2 cellular contexts compared by ENCODE assay signal in the genomic region with DNA sequence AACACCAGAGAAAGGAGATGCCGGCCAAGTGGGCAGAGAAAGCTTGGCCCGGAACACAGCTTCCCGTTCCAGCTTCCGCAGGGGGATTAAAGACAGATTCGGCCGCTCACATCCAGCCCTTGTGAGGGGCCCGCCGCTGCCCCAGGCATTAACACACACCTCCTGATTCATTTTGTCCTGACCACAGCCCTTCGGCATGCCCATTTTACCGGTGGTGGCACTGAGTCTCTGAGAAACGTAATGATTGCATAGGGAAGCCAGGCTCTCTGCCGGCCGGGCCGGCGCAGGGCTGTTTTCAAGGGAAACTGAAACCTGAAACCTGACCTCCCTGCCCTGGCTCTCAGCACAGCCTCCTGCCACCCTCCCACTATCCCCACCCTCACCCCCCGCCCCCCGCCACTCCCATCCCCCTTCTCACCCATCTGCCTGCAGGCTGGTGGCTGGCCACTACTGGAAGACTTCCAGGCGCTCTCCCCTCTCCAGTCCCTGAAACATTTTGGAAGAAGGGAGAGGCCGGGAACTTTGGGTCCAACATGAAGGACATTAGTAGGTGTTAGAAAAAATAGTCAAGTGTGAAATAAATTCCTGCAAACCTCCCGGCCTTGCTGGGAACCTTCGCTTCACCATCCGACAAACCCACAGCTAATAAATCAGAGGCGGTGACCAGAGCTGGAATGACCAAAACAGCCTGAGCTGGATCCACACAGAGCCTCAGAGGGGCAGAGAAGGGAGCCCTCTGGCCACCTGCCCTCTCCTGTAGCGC.
TF ChIP-seq lines count a peak whose summit lies in the region.

No MANE protein-coding gene starts in this region.

TF ChIP-seq in GM12878, 131 proteins besides CTCF, POLR2A, EP300 and RAD21 (continued from another document and continues in another):
- TF ChIP-seq, protein P1, sequence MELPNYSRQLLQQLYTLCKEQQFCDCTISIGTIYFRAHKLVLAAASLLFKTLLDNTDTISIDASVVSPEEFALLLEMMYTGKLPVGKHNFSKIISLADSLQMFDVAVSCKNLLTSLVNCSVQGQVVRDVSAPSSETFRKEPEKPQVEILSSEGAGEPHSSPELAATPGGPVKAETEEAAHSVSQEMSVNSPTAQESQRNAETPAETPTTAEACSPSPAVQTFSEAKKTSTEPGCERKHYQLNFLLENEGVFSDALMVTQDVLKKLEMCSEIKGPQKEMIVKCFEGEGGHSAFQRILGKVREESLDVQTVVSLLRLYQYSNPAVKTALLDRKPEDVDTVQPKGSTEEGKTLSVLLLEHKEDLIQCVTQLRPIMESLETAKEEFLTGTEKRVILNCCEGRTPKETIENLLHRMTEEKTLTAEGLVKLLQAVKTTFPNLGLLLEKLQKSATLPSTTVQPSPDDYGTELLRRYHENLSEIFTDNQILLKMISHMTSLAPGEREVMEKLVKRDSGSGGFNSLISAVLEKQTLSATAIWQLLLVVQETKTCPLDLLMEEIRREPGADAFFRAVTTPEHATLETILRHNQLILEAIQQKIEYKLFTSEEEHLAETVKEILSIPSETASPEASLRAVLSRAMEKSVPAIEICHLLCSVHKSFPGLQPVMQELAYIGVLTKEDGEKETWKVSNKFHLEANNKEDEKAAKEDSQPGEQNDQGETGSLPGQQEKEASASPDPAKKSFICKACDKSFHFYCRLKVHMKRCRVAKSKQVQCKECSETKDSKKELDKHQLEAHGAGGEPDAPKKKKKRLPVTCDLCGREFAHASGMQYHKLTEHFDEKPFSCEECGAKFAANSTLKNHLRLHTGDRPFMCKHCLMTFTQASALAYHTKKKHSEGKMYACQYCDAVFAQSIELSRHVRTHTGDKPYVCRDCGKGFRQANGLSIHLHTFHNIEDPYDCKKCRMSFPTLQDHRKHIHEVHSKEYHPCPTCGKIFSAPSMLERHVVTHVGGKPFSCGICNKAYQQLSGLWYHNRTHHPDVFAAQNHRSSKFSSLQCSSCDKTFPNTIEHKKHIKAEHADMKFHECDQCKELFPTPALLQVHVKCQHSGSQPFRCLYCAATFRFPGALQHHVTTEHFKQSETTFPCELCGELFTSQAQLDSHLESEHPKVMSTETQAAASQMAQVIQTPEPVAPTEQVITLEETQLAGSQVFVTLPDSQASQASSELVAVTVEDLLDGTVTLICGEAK (IDR thresholded peaks at IDR 0.05; ENCODE audit: borderline replicate concordance) = no peak
- no peak for TF ChIP-seq FOS (IDR thresholded peaks at IDR 0.05; ENCODE audit: borderline replicate concordance, extremely low read depth, insufficient read length)
- no peak for TF ChIP-seq FOXK2 (IDR thresholded peaks at IDR 0.05)
- 0 out of 2 replicates have a peak, but pooled peaks have one; percentile 12 for TF ChIP-seq IRF4 (IDR thresholded peaks at IDR 0.05; ENCODE audit: low read depth, low read length)
- TF ChIP-seq SRF (IDR thresholded peaks at IDR 0.05; ENCODE audit: low read depth in 2 of 2, low read length in 2 of 2) = no peak
- TF ChIP-seq ZZZ3 (IDR thresholded peaks at IDR 0.05; ENCODE audit: control insufficient read depth, insufficient read length, low read depth) = no peak
- TF ChIP-seq SMC3 (IDR thresholded peaks at IDR 0.05; ENCODE audit: borderline replicate concordance, low read length) = no peak
- 0 out of 2 replicates have a peak, but pooled peaks have one; percentile 28 for TF ChIP-seq GATAD2B (conservative IDR thresholded peaks at IDR 0.05; ENCODE audit: low read depth)
- no peak for TF ChIP-seq SREBF1 (IDR thresholded peaks at IDR 0.05; ENCODE audit: low read length)
- TF ChIP-seq DPF2 (IDR thresholded peaks at IDR 0.05) = peak; percentile 37; the same call in 1 of the 2 replicates
- no peak for TF ChIP-seq ZNF207 (IDR thresholded peaks at IDR 0.05; ENCODE audit: borderline replicate concordance)
- TF ChIP-seq SMARCA5 (IDR thresholded peaks at IDR 0.05) = 0 out of 2 replicates have a peak, but pooled peaks have one; percentile 68
- TF ChIP-seq EZH2 (IDR thresholded peaks at IDR 0.05; ENCODE audit: borderline replicate concordance, control insufficient read depth, low read depth, low read length) = no peak
- TF ChIP-seq, protein P2, sequence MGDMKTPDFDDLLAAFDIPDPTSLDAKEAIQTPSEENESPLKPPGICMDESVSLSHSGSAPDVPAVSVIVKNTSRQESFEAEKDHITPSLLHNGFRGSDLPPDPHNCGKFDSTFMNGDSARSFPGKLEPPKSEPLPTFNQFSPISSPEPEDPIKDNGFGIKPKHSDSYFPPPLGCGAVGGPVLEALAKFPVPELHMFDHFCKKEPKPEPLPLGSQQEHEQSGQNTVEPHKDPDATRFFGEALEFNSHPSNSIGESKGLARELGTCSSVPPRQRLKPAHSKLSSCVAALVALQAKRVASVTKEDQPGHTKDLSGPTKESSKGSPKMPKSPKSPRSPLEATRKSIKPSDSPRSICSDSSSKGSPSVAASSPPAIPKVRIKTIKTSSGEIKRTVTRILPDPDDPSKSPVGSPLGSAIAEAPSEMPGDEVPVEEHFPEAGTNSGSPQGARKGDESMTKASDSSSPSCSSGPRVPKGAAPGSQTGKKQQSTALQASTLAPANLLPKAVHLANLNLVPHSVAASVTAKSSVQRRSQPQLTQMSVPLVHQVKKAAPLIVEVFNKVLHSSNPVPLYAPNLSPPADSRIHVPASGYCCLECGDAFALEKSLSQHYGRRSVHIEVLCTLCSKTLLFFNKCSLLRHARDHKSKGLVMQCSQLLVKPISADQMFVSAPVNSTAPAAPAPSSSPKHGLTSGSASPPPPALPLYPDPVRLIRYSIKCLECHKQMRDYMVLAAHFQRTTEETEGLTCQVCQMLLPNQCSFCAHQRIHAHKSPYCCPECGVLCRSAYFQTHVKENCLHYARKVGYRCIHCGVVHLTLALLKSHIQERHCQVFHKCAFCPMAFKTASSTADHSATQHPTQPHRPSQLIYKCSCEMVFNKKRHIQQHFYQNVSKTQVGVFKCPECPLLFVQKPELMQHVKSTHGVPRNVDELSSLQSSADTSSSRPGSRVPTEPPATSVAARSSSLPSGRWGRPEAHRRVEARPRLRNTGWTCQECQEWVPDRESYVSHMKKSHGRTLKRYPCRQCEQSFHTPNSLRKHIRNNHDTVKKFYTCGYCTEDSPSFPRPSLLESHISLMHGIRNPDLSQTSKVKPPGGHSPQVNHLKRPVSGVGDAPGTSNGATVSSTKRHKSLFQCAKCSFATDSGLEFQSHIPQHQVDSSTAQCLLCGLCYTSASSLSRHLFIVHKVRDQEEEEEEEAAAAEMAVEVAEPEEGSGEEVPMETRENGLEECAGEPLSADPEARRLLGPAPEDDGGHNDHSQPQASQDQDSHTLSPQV (IDR thresholded peaks at IDR 0.05) = no peak
- no peak for TF ChIP-seq KLF5 (IDR thresholded peaks at IDR 0.05; ENCODE audit: partially characterized antibody)

TF ChIP-seq in HepG2, 621 proteins besides CTCF, POLR2A, EP300 and RAD21 (continued from another document):
- peak; percentile 32; the same call in 1 of the 2 replicates for TF ChIP-seq ZNF121 (CRISPR knock-in tag; IDR thresholded peaks at IDR 0.05)
- peak; percentile 26 for TF ChIP-seq TEAD3 (CRISPR knock-in tag; optimal IDR thresholded peaks at IDR 0.05; ENCODE audit: borderline replicate concordance)
- TF ChIP-seq KAT8 (CRISPR knock-in tag; IDR thresholded peaks at IDR 0.05) = no peak
- peak; percentile 84; the same call in 1 of the 2 replicates for TF ChIP-seq SIX1 (CRISPR knock-in tag; IDR thresholded peaks at IDR 0.05; ENCODE audit: borderline replicate concordance)
- TF ChIP-seq ZNF510 (CRISPR knock-in tag; IDR thresholded peaks at IDR 0.05; ENCODE audit: low read depth) = no peak
- TF ChIP-seq ZNF629 (CRISPR knock-in tag; conservative IDR thresholded peaks at IDR 0.05) = peak; percentile 98
- TF ChIP-seq ZMYM2 (CRISPR knock-in tag; IDR thresholded peaks at IDR 0.05) = 0 out of 2 replicates have a peak, but pooled peaks have one; percentile 31
- TF ChIP-seq NR2C2 (CRISPR knock-in tag; IDR thresholded peaks at IDR 0.05; ENCODE audit: borderline replicate concordance) = no peak
- TF ChIP-seq HDAC1 (CRISPR knock-in tag; IDR thresholded peaks at IDR 0.05) = peak; percentile 16; the same call in 1 of the 2 replicates
- TF ChIP-seq ZMYM3 (CRISPR knock-in tag; IDR thresholded peaks at IDR 0.05) = peak; percentile 87
- TF ChIP-seq ZSCAN31 (CRISPR knock-in tag; IDR thresholded peaks at IDR 0.05; ENCODE audit: low read depth) = no peak
- TF ChIP-seq PCBP1 (IDR thresholded peaks at IDR 0.05; ENCODE audit: borderline replicate concordance, low read depth, low read length) = 0 out of 2 replicates have a peak, but pooled peaks have one; percentile 72
- TF ChIP-seq NCOA1 (CRISPR knock-in tag; IDR thresholded peaks at IDR 0.05) = no peak
- TF ChIP-seq KAT2B (IDR thresholded peaks at IDR 0.05; ENCODE audit: borderline replicate concordance, low read depth, low read length) = no peak
- no peak for TF ChIP-seq RBM39 (IDR thresholded peaks at IDR 0.05; ENCODE audit: low read depth, low read length, poor library complexity, severe bottlenecking)
- TF ChIP-seq, protein P3, sequence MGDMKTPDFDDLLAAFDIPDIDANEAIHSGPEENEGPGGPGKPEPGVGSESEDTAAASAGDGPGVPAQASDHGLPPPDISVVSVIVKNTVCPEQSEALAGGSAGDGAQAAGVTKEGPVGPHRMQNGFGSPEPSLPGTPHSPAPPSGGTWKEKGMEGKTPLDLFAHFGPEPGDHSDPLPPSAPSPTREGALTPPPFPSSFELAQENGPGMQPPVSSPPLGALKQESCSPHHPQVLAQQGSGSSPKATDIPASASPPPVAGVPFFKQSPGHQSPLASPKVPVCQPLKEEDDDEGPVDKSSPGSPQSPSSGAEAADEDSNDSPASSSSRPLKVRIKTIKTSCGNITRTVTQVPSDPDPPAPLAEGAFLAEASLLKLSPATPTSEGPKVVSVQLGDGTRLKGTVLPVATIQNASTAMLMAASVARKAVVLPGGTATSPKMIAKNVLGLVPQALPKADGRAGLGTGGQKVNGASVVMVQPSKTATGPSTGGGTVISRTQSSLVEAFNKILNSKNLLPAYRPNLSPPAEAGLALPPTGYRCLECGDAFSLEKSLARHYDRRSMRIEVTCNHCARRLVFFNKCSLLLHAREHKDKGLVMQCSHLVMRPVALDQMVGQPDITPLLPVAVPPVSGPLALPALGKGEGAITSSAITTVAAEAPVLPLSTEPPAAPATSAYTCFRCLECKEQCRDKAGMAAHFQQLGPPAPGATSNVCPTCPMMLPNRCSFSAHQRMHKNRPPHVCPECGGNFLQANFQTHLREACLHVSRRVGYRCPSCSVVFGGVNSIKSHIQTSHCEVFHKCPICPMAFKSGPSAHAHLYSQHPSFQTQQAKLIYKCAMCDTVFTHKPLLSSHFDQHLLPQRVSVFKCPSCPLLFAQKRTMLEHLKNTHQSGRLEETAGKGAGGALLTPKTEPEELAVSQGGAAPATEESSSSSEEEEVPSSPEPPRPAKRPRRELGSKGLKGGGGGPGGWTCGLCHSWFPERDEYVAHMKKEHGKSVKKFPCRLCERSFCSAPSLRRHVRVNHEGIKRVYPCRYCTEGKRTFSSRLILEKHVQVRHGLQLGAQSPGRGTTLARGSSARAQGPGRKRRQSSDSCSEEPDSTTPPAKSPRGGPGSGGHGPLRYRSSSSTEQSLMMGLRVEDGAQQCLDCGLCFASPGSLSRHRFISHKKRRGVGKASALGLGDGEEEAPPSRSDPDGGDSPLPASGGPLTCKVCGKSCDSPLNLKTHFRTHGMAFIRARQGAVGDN (CRISPR knock-in tag; IDR thresholded peaks at IDR 0.05) = peak; percentile 17; the same call in 1 of the 2 replicates
- peak; percentile 69 for TF ChIP-seq SIX4 (CRISPR knock-in tag; IDR thresholded peaks at IDR 0.05)
- TF ChIP-seq ZMAT3 (CRISPR knock-in tag; conservative IDR thresholded peaks at IDR 0.05) = no peak
- TF ChIP-seq, protein P4, sequence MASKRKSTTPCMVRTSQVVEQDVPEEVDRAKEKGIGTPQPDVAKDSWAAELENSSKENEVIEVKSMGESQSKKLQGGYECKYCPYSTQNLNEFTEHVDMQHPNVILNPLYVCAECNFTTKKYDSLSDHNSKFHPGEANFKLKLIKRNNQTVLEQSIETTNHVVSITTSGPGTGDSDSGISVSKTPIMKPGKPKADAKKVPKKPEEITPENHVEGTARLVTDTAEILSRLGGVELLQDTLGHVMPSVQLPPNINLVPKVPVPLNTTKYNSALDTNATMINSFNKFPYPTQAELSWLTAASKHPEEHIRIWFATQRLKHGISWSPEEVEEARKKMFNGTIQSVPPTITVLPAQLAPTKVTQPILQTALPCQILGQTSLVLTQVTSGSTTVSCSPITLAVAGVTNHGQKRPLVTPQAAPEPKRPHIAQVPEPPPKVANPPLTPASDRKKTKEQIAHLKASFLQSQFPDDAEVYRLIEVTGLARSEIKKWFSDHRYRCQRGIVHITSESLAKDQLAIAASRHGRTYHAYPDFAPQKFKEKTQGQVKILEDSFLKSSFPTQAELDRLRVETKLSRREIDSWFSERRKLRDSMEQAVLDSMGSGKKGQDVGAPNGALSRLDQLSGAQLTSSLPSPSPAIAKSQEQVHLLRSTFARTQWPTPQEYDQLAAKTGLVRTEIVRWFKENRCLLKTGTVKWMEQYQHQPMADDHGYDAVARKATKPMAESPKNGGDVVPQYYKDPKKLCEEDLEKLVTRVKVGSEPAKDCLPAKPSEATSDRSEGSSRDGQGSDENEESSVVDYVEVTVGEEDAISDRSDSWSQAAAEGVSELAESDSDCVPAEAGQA (IDR thresholded peaks at IDR 0.05; ENCODE audit: low read depth) = no peak
- TF ChIP-seq, protein P4 (CRISPR knock-in tag; IDR thresholded peaks at IDR 0.05; ENCODE audit: borderline replicate concordance) = no peak
- no peak for TF ChIP-seq ASH2L (IDR thresholded peaks at IDR 0.05; ENCODE audit: insufficient read length, low read depth, low read length)
- TF ChIP-seq GATAD1 (CRISPR knock-in tag; IDR thresholded peaks at IDR 0.05) = no peak
- TF ChIP-seq, protein P5, sequence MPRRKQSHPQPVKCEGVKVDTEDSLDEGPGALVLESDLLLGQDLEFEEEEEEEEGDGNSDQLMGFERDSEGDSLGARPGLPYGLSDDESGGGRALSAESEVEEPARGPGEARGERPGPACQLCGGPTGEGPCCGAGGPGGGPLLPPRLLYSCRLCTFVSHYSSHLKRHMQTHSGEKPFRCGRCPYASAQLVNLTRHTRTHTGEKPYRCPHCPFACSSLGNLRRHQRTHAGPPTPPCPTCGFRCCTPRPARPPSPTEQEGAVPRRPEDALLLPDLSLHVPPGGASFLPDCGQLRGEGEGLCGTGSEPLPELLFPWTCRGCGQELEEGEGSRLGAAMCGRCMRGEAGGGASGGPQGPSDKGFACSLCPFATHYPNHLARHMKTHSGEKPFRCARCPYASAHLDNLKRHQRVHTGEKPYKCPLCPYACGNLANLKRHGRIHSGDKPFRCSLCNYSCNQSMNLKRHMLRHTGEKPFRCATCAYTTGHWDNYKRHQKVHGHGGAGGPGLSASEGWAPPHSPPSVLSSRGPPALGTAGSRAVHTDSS (CRISPR knock-in tag; conservative IDR thresholded peaks at IDR 0.05) = no peak
